In genomic region chr5:154143121-154143725, GRCh38 we compare ENCODE assay signal across 16 cellular contexts. TPM values are rescaled to one million over a fixed set of nuclear protein-coding genes. Genes with fewer than 3 reads are reported as not detected.
DNase-seq lines count a peak whose midpoint lies in the region; TF ChIP-seq lines count a peak whose summit lies in the region.
"Had no signal": no experiment of that assay in that cellular context is flagged by ENCODE, and none has a peak within 500 bp of the region (broad histone marks: within the 10 kb centered on the region; RNA-seq: fewer than 3 reads in every experiment).

No MANE protein-coding gene starts in this region.

- H3K9ac ChIP-seq in neural cell (ENCODE audit: low read length), result no peak overlapping the region

- H3F3A ChIP-seq in neural cell (ENCODE audit: insufficient read depth, low read length, poor library complexity, severe bottlenecking), result no peaks in the 10 kb centered on the region

- peak; percentile 14 for DNase-seq in Ammon's horn (ENCODE audit: low spot score)
- peak; percentile 47 for DNase-seq in NCI-H446 treated with DMSO at 0.1 percent for 48 hours (lab: John Stamatoyannopoulos, UW)
- peak; percentile 8 for DNase-seq in cerebellum (ENCODE audit: low spot score)
- DNase-seq in activated CD4-positive, alpha-beta T cell treated with anti-CD3 and anti-CD28 coated beads for 48 hours, result no peak
- DNase-seq in DMS 273 (lab: John Stamatoyannopoulos, UW; ENCODE audit: unreplicated experiment), result no peak
- no peak for DNase-seq in A172 (ENCODE audit: low spot score)
- DNase-seq in NOMO-1 (lab: John Stamatoyannopoulos, UW; ENCODE audit: unreplicated experiment in 2 of 2), result no peak
- DNase-seq: ACHN, AML-193, H7, NCI-H1105 treated with DMSO at 0.1 percent for 48 hours, NCI-H1694 treated with DMSO at 0.1 percent for 48 hours, NCI-H2171, NCI-H748 treated with DMSO at 0.1 percent for 48 hours, PC-3 had no signal

- no peak for TF ChIP-seq RAD21 in neural cell (conservative IDR thresholded peaks at IDR 0.05)

- H2AFZ ChIP-seq in neural cell (ENCODE audit: low read depth, low read length), result no peak overlapping the region

- H3K4me3 ChIP-seq in neural cell (ENCODE audit: low read length), result peak overlapping the region; percentile 9

- no peak overlapping the region for H3K4me2 ChIP-seq in neural cell (ENCODE audit: low read length)

- H3K27ac ChIP-seq in neural cell (ENCODE audit: low read length), result peak overlapping the region; percentile 50

- H3K27me3 ChIP-seq in neural cell (ENCODE audit: insufficient read depth, low read depth, low read length), result no peaks in the 10 kb centered on the region

- TF ChIP-seq EP300 in neural cell (conservative IDR thresholded peaks at IDR 0.05; ENCODE audit: poor library complexity, severe bottlenecking), result no peak

- no peaks in the 10 kb centered on the region for H3K9me2 ChIP-seq in neural cell (ENCODE audit: insufficient read depth, low read length)

- H3K79me2 ChIP-seq in neural cell (replicated peaks; ENCODE audit: insufficient read depth, low read length), result no peaks in the 10 kb centered on the region

- TF ChIP-seq CTCF in neural cell (IDR thresholded peaks at IDR 0.05; ENCODE audit: poor library complexity, severe bottlenecking), result no peak

- H3K36me3 ChIP-seq in neural cell (ENCODE audit: insufficient read depth, low read length), result no peaks in the 10 kb centered on the region

- no peaks in the 10 kb centered on the region for H4K20me1 ChIP-seq in neural cell (ENCODE audit: insufficient read depth)

- H3K9me3 ChIP-seq in neural cell (ENCODE audit: low read length), result no peaks in the 10 kb centered on the region

TF ChIP-seq in neural cell, 6 proteins besides CTCF, POLR2A, EP300 and RAD21:
- TF ChIP-seq REST (IDR thresholded peaks at IDR 0.05; ENCODE audit: borderline replicate concordance) (peak; percentile 24), TAF1 (IDR thresholded peaks at IDR 0.05; ENCODE audit: low read depth) (no peak), POLR2AphosphoS5 (IDR thresholded peaks at IDR 0.05) (no peak)

RNA-seq across cellular contexts. Expression of gene GALNT10, which starts 47.3 kb away (rescaled TPM):
- total RNA-seq in cerebellum, result 11.6 TPM
- polyA plus RNA-seq in neural cell, result 2.9 and 3.1 TPM in 2 replicates
- 6.1 and 7.1 TPM in 2 replicates for polyA minus RNA-seq in neural cell
- total RNA-seq in A172 (2014; rRNA removed; shearing (Covaris generic)), result 30.4 and 32.3 TPM in 2 replicates

Comparison
In these comparisons a context has a peak if more than half of its experiments do, and no peak if none do; other contexts are left out.
1. DNase-seq: peak in Ammon's horn (single experiment), NCI-H446 treated with DMSO at 0.1 percent for 48 hours (single experiment) and cerebellum (single experiment); none in activated CD4-positive, alpha-beta T cell treated with anti-CD3 and anti-CD28 coated beads for 48 hours (single experiment), DMS 273 (single experiment), A172 (single experiment) and NOMO-1 (0 of 2).